1 cellular context compared by ENCODE assay signal in the genomic region with DNA sequence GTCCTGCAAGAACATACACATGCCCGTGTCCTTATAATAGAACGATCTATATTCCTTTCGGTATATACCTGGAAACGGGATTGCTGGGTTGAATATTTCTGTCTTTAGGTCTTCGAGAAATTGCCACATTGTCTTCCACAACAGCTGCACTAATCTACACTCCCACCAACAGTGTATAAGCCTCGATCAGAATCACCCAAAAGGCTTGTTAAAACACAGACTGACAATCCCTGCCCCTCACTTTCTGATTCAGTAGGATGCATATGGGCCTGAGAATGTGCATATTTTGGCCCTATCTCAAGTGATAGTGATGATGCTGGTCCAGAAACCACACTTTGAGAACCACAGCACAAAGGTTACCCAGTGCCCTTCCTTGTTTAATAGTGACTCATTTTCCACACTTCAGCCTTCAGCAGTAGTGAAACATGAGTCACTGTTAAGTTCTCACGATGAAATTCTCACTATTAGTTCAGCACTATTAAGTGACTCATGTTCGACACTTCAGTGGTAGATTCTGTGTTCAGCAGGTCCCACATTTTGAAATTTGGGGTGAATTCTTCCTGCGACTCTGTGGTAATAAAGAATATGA.
TF ChIP-seq lines count a peak whose summit lies in the region.

No MANE protein-coding gene starts in this region.

TF ChIP-seq in GM12878, 131 proteins besides CTCF, POLR2A, EP300 and RAD21 (continued from another document and continues in another):
- TF ChIP-seq, protein P1, sequence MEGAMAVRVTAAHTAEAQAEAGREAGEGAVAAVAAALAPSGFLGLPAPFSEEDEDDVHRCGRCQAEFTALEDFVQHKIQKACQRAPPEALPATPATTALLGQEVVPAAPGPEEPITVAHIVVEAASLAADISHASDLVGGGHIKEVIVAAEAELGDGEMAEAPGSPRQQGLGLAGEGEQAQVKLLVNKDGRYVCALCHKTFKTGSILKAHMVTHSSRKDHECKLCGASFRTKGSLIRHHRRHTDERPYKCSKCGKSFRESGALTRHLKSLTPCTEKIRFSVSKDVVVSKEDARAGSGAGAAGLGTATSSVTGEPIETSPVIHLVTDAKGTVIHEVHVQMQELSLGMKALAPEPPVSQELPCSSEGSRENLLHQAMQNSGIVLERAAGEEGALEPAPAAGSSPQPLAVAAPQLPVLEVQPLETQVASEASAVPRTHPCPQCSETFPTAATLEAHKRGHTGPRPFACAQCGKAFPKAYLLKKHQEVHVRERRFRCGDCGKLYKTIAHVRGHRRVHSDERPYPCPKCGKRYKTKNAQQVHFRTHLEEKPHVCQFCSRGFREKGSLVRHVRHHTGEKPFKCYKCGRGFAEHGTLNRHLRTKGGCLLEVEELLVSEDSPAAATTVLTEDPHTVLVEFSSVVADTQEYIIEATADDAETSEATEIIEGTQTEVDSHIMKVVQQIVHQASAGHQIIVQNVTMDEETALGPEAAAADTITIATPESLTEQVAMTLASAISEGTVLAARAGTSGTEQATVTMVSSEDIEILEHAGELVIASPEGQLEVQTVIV (IDR thresholded peaks at IDR 0.05; ENCODE audit: borderline replicate concordance, partially characterized antibody) = no peak
- TF ChIP-seq, protein P2, sequence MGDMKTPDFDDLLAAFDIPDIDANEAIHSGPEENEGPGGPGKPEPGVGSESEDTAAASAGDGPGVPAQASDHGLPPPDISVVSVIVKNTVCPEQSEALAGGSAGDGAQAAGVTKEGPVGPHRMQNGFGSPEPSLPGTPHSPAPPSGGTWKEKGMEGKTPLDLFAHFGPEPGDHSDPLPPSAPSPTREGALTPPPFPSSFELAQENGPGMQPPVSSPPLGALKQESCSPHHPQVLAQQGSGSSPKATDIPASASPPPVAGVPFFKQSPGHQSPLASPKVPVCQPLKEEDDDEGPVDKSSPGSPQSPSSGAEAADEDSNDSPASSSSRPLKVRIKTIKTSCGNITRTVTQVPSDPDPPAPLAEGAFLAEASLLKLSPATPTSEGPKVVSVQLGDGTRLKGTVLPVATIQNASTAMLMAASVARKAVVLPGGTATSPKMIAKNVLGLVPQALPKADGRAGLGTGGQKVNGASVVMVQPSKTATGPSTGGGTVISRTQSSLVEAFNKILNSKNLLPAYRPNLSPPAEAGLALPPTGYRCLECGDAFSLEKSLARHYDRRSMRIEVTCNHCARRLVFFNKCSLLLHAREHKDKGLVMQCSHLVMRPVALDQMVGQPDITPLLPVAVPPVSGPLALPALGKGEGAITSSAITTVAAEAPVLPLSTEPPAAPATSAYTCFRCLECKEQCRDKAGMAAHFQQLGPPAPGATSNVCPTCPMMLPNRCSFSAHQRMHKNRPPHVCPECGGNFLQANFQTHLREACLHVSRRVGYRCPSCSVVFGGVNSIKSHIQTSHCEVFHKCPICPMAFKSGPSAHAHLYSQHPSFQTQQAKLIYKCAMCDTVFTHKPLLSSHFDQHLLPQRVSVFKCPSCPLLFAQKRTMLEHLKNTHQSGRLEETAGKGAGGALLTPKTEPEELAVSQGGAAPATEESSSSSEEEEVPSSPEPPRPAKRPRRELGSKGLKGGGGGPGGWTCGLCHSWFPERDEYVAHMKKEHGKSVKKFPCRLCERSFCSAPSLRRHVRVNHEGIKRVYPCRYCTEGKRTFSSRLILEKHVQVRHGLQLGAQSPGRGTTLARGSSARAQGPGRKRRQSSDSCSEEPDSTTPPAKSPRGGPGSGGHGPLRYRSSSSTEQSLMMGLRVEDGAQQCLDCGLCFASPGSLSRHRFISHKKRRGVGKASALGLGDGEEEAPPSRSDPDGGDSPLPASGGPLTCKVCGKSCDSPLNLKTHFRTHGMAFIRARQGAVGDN (IDR thresholded peaks at IDR 0.05) = peak; percentile 69
- TF ChIP-seq TCF3 (IDR thresholded peaks at IDR 0.05; ENCODE audit: borderline replicate concordance, insufficient read depth, low read depth, low read length) = no peak
- no peak for TF ChIP-seq TBL1XR1 (IDR thresholded peaks at IDR 0.05; ENCODE audit: low read depth, low read length)
- no peak for TF ChIP-seq LARP7 (IDR thresholded peaks at IDR 0.05)
- TF ChIP-seq, protein P3, sequence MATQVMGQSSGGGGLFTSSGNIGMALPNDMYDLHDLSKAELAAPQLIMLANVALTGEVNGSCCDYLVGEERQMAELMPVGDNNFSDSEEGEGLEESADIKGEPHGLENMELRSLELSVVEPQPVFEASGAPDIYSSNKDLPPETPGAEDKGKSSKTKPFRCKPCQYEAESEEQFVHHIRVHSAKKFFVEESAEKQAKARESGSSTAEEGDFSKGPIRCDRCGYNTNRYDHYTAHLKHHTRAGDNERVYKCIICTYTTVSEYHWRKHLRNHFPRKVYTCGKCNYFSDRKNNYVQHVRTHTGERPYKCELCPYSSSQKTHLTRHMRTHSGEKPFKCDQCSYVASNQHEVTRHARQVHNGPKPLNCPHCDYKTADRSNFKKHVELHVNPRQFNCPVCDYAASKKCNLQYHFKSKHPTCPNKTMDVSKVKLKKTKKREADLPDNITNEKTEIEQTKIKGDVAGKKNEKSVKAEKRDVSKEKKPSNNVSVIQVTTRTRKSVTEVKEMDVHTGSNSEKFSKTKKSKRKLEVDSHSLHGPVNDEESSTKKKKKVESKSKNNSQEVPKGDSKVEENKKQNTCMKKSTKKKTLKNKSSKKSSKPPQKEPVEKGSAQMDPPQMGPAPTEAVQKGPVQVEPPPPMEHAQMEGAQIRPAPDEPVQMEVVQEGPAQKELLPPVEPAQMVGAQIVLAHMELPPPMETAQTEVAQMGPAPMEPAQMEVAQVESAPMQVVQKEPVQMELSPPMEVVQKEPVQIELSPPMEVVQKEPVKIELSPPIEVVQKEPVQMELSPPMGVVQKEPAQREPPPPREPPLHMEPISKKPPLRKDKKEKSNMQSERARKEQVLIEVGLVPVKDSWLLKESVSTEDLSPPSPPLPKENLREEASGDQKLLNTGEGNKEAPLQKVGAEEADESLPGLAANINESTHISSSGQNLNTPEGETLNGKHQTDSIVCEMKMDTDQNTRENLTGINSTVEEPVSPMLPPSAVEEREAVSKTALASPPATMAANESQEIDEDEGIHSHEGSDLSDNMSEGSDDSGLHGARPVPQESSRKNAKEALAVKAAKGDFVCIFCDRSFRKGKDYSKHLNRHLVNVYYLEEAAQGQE (IDR thresholded peaks at IDR 0.05; ENCODE audit: low read depth, low read length) = no peak
- TF ChIP-seq WRNIP1 (IDR thresholded peaks at IDR 0.05; ENCODE audit: borderline replicate concordance, low read depth, low read length) = no peak
- no peak for TF ChIP-seq POLR2AphosphoS2 (IDR thresholded peaks at IDR 0.05; ENCODE audit: low read depth, low read length)
- TF ChIP-seq, protein P4, sequence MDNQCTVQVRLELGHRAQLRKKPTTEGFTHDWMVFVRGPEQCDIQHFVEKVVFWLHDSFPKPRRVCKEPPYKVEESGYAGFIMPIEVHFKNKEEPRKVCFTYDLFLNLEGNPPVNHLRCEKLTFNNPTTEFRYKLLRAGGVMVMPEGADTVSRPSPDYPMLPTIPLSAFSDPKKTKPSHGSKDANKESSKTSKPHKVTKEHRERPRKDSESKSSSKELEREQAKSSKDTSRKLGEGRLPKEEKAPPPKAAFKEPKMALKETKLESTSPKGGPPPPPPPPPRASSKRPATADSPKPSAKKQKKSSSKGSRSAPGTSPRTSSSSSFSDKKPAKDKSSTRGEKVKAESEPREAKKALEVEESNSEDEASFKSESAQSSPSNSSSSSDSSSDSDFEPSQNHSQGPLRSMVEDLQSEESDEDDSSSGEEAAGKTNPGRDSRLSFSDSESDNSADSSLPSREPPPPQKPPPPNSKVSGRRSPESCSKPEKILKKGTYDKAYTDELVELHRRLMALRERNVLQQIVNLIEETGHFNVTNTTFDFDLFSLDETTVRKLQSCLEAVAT (IDR thresholded peaks at IDR 0.05) = peak; percentile 55
- TF ChIP-seq SRF (IDR thresholded peaks at IDR 0.05; ENCODE audit: low read depth in 2 of 2, low read length in 2 of 2) = no peak
- TF ChIP-seq, protein P5, sequence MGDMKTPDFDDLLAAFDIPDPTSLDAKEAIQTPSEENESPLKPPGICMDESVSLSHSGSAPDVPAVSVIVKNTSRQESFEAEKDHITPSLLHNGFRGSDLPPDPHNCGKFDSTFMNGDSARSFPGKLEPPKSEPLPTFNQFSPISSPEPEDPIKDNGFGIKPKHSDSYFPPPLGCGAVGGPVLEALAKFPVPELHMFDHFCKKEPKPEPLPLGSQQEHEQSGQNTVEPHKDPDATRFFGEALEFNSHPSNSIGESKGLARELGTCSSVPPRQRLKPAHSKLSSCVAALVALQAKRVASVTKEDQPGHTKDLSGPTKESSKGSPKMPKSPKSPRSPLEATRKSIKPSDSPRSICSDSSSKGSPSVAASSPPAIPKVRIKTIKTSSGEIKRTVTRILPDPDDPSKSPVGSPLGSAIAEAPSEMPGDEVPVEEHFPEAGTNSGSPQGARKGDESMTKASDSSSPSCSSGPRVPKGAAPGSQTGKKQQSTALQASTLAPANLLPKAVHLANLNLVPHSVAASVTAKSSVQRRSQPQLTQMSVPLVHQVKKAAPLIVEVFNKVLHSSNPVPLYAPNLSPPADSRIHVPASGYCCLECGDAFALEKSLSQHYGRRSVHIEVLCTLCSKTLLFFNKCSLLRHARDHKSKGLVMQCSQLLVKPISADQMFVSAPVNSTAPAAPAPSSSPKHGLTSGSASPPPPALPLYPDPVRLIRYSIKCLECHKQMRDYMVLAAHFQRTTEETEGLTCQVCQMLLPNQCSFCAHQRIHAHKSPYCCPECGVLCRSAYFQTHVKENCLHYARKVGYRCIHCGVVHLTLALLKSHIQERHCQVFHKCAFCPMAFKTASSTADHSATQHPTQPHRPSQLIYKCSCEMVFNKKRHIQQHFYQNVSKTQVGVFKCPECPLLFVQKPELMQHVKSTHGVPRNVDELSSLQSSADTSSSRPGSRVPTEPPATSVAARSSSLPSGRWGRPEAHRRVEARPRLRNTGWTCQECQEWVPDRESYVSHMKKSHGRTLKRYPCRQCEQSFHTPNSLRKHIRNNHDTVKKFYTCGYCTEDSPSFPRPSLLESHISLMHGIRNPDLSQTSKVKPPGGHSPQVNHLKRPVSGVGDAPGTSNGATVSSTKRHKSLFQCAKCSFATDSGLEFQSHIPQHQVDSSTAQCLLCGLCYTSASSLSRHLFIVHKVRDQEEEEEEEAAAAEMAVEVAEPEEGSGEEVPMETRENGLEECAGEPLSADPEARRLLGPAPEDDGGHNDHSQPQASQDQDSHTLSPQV (IDR thresholded peaks at IDR 0.05) = no peak
- TF ChIP-seq NRF1 (conservative IDR thresholded peaks at IDR 0.05; ENCODE audit: low read depth, low read length) = no peak
- TF ChIP-seq, protein P6, sequence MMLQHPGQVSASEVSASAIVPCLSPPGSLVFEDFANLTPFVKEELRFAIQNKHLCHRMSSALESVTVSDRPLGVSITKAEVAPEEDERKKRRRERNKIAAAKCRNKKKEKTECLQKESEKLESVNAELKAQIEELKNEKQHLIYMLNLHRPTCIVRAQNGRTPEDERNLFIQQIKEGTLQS (IDR thresholded peaks at IDR 0.05; ENCODE audit: borderline replicate concordance, extremely low read depth, low read depth, low read length) = no peak
- peak; percentile 56; the same call in 1 of the 2 replicates for TF ChIP-seq BMI1 (IDR thresholded peaks at IDR 0.05; ENCODE audit: borderline replicate concordance)
- TF ChIP-seq, protein P7, sequence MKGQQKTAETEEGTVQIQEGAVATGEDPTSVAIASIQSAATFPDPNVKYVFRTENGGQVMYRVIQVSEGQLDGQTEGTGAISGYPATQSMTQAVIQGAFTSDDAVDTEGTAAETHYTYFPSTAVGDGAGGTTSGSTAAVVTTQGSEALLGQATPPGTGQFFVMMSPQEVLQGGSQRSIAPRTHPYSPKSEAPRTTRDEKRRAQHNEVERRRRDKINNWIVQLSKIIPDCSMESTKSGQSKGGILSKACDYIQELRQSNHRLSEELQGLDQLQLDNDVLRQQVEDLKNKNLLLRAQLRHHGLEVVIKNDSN (IDR thresholded peaks at IDR 0.05; ENCODE audit: borderline replicate concordance, extremely low read length, insufficient read depth, low read depth, low read length) = no peak
- peak; percentile 75; the same call in 1 of the 2 replicates for TF ChIP-seq ZBED1 (IDR thresholded peaks at IDR 0.05; ENCODE audit: borderline replicate concordance)
- TF ChIP-seq FOXK2 (IDR thresholded peaks at IDR 0.05) = no peak
- TF ChIP-seq MYB (IDR thresholded peaks at IDR 0.05; ENCODE audit: borderline replicate concordance, low read depth, low read length) = no peak
- TF ChIP-seq MTA3 (IDR thresholded peaks at IDR 0.05; ENCODE audit: borderline replicate concordance, low read length) = 0 out of 2 replicates have a peak, but pooled peaks have one; percentile 65
- no peak for TF ChIP-seq NFXL1 (IDR thresholded peaks at IDR 0.05; ENCODE audit: borderline replicate concordance)
- TF ChIP-seq MYC (IDR thresholded peaks at IDR 0.05; ENCODE audit: insufficient read depth, insufficient read length, insufficient replicate concordance, low read length, severe bottlenecking) = no peak
- TF ChIP-seq JUND (IDR thresholded peaks at IDR 0.05; ENCODE audit: low read depth, low read length) = no peak
- TF ChIP-seq POLR2AphosphoS5 (IDR thresholded peaks at IDR 0.05; ENCODE audit: low read length) = no peak
- TF ChIP-seq ZNF384 (IDR thresholded peaks at IDR 0.05; ENCODE audit: borderline replicate concordance, low read depth, low read length) = no peak
- TF ChIP-seq RUNX3 (IDR thresholded peaks at IDR 0.05; ENCODE audit: low read length) = peak; percentile 89
- TF ChIP-seq CBFB (IDR thresholded peaks at IDR 0.05; ENCODE audit: low read depth) = peak; percentile 53; the same call in 1 of the 2 replicates
- no peak for TF ChIP-seq ASH2L (IDR thresholded peaks at IDR 0.05; ENCODE audit: borderline replicate concordance, low read depth)
- 0 out of 2 replicates have a peak, but pooled peaks have one; percentile 17 for TF ChIP-seq RAD51 (IDR thresholded peaks at IDR 0.05)
- TF ChIP-seq BHLHE40 (IDR thresholded peaks at IDR 0.05; ENCODE audit: borderline replicate concordance in 1 of 2, low read depth in 2 of 2, low read length in 1 of 2) = peak in 1 of 2 experiments; percentile 60; a peak in 1 of 4 replicates
- no peak for TF ChIP-seq RCOR1 (conservative IDR thresholded peaks at IDR 0.05; ENCODE audit: low read depth, low read length)
- TF ChIP-seq IRF4 (IDR thresholded peaks at IDR 0.05; ENCODE audit: low read depth, low read length) = peak; percentile 73; the same call in 1 of the 2 replicates
- no peak for TF ChIP-seq FOS (IDR thresholded peaks at IDR 0.05; ENCODE audit: borderline replicate concordance, extremely low read depth, insufficient read length)
- TF ChIP-seq SMAD1 (IDR thresholded peaks at IDR 0.05; ENCODE audit: low read depth, partially characterized antibody) = peak; percentile 80
- TF ChIP-seq MEF2B (IDR thresholded peaks at IDR 0.05; ENCODE audit: partially characterized antibody, poor library complexity, severe bottlenecking) = peak; percentile 59
- no peak for TF ChIP-seq CHD4 (IDR thresholded peaks at IDR 0.05)
- TF ChIP-seq HDAC2 (IDR thresholded peaks at IDR 0.05) = no peak
